In genomic region chr14:100653409-100653808, GRCh38 we compare ENCODE assay signal across 9 cellular contexts.
DNase-seq lines count a peak whose midpoint lies in the region; ATAC-seq, FAIRE-seq and TF ChIP-seq lines count a peak whose summit lies in the region.
"Had no signal": no experiment of that assay in that cellular context is flagged by ENCODE, and none has a peak within 500 bp of the region (broad histone marks: within the 10 kb centered on the region; RNA-seq: fewer than 3 reads in every experiment).

No MANE protein-coding gene starts in this region.

- dilution Hi-C loops in endothelial cell of umbilical vein (cut with MboI; ENCODE audit: extremely low pct_ligation_motif_present, low sequenced_read_pairs), result loop anchor here (25.0 kb wide), 1 partner anchor 241 kb away; no protein-coding TSS in a partner anchor

- ATAC-seq in esophagus mucosa, result no peak

- H3K79me2 ChIP-seq in endothelial cell of umbilical vein (ENCODE audit: control insufficient read depth, insufficient read depth, low read length), result no peaks in the 10 kb centered on the region

- H2AFZ ChIP-seq in endothelial cell of umbilical vein (ENCODE audit: low read depth, low read length), result no peak overlapping the region

- no peak for FAIRE-seq in endothelial cell of umbilical vein (lab: Jason Lieb, UNC)

- intact Hi-C loops in endothelial cell of umbilical vein (cut with micrococcal nuclease), result loop anchor here (1.0 to 10.0 kb wide), 2 partner anchors 236 to 349 kb away; partner anchors contain the start of gene SLC25A29

- H3K27me3 ChIP-seq in endothelial cell of umbilical vein (ENCODE audit: control insufficient read depth in 2 of 2, insufficient read depth in 2 of 2, low read length in 2 of 2) (peaks cover 4 to 15% of the 10 kb centered on the region in 2 experiments), MG63 (no peaks in the 10 kb centered on the region)

- peaks cover 3% of the 10 kb centered on the region for H3K4me1 ChIP-seq in endothelial cell of umbilical vein (ENCODE audit: control insufficient read depth, extremely low read depth, insufficient read depth, low read length)

- in situ Hi-C loops in GM13976 (cut with MboI; ENCODE audit: low sequenced_read_pairs, unreplicated experiment), result no loop called here

- no peaks in the 10 kb centered on the region for H3K9me3 ChIP-seq in endothelial cell of umbilical vein (replicated peaks; ENCODE audit: control insufficient read depth, insufficient read depth, low read length)
- H3K9me3 ChIP-seq in MG63, result no peaks in the 10 kb centered on the region

- H3K36me3 ChIP-seq in endothelial cell of umbilical vein (ENCODE audit: control insufficient read depth in 2 of 2, extremely low read depth in 1 of 2, insufficient read depth in 2 of 2, low read length in 2 of 2) (no peaks in the 10 kb centered on the region), MG63 (no peaks in the 10 kb centered on the region)

- H3K4me3 ChIP-seq in endothelial cell of umbilical vein (replicated peaks in 1 of 3; ENCODE audit: insufficient read depth in 1 of 3, low read depth in 1 of 3, low read length in 3 of 3) (no peak overlapping the region), MG63 (no peak overlapping the region)

- H3K4me2 ChIP-seq in endothelial cell of umbilical vein (ENCODE audit: insufficient read depth, low read length), result no peak overlapping the region

- H3K9me1 ChIP-seq in endothelial cell of umbilical vein (replicated peaks; ENCODE audit: control insufficient read depth, extremely low read depth, insufficient read depth, low read length), result no peaks in the 10 kb centered on the region

- H4K20me1 ChIP-seq in endothelial cell of umbilical vein (replicated peaks; ENCODE audit: control insufficient read depth, extremely low read depth, insufficient read depth, low read length), result no peaks in the 10 kb centered on the region

- no peak for DNase-seq in GM13976 (ENCODE audit: low spot score)
- peak; percentile 32 for DNase-seq in T-helper 9 cell
- no peak for DNase-seq in endothelial cell of umbilical vein (ENCODE audit: low read depth, low spot score)
- DNase-seq in stimulated activated CD4-positive, alpha-beta T cell treated with anti-CD3 and anti-CD28 coated beads, Interleukin-2, amount 100 ng/mL, for 24 hours, result peak; percentile 38 to 53
- DNase-seq in cerebellar cortex (ENCODE audit: low spot score), result no peak
- DNase-seq in MG63, result no peak
- DNase-seq in kidney glomerular epithelial cell (lab: John Stamatoyannopoulos, UW), result no peak

- no peak overlapping the region for H3K27ac ChIP-seq in endothelial cell of umbilical vein (ENCODE audit: insufficient read depth, low read depth, low read length)
- H3K27ac ChIP-seq: epithelial cell of prostate had no signal

- POLR2A ChIA-PET in endothelial cell of umbilical vein (lab: Charles Lee), result no interaction called here

- no peak for TF ChIP-seq POLR2A in endothelial cell of umbilical vein (IDR thresholded peaks at IDR 0.05; ENCODE audit: low read depth, low read length)

- BruUV-seq in endothelial cell of umbilical vein (replicated peaks; lab: Mats Ljungman, UMichigan), result no TSS peak

- CTCF ChIA-PET in endothelial cell of umbilical vein (lab: Charles Lee), result interaction anchor here (0.6 to 7.2 kb wide), 24 partner anchors 8 to 986 kb away, joined by 3 to 136 read pairs (median 6); no protein-coding TSS in a partner anchor

- peak; percentile 30 for TF ChIP-seq CTCF in GM13976 (IDR thresholded peaks at IDR 0.05; ENCODE audit: borderline replicate concordance, control extremely low read depth, extremely low read depth, insufficient read depth, missing control alignments)
- peak; percentile 62 to 73 for TF ChIP-seq CTCF in endothelial cell of umbilical vein (IDR thresholded peaks at IDR 0.05; ENCODE audit: extremely low read depth in 1 of 2, insufficient read depth in 1 of 2, low read depth in 1 of 2, low read length in 2 of 2)

- no peak overlapping the region for H3K9ac ChIP-seq in endothelial cell of umbilical vein (replicated peaks; ENCODE audit: extremely low read depth, insufficient read depth, low read length)

TF ChIP-seq in endothelial cell of umbilical vein, 7 proteins besides CTCF, POLR2A, EP300 and RAD21:
- TF ChIP-seq FOS (IDR thresholded peaks at IDR 0.05; ENCODE audit: borderline replicate concordance, insufficient read depth, low read length), result no peak
- TF ChIP-seq EZH2 (IDR thresholded peaks at IDR 0.05; ENCODE audit: borderline replicate concordance, low read depth, low read length, severe bottlenecking), result no peak
- no peak for TF ChIP-seq GATA2 (IDR thresholded peaks at IDR 0.05; ENCODE audit: insufficient read depth, insufficient read length, low read depth, low read length)
- no peak for TF ChIP-seq MYC (IDR thresholded peaks at IDR 0.05; ENCODE audit: low read depth, low read length)
- no peak for TF ChIP-seq JUN (IDR thresholded peaks at IDR 0.05; ENCODE audit: borderline replicate concordance, insufficient read depth, insufficient read length, low read depth)
- no peak for TF ChIP-seq MAX (IDR thresholded peaks at IDR 0.05; ENCODE audit: insufficient read depth, insufficient read length)
- no peak for TF ChIP-seq POLR2AphosphoS5 (IDR thresholded peaks at IDR 0.05; ENCODE audit: insufficient read depth, low read depth, low read length)

Comparison
In these comparisons a context has a peak if more than half of its experiments do, and no peak if none do; other contexts are left out.
1. DNase-seq: peak in T-helper 9 cell (single experiment) and stimulated activated CD4-positive, alpha-beta T cell treated with anti-CD3 and anti-CD28 coated beads, Interleukin-2, amount 100 ng/mL, for 24 hours (2 of 2); none in GM13976 (single experiment), endothelial cell of umbilical vein (single experiment), cerebellar cortex (single experiment), MG63 (single experiment) and kidney glomerular epithelial cell (single experiment).